7 cellular contexts compared by ENCODE assay signal in the genomic region with DNA sequence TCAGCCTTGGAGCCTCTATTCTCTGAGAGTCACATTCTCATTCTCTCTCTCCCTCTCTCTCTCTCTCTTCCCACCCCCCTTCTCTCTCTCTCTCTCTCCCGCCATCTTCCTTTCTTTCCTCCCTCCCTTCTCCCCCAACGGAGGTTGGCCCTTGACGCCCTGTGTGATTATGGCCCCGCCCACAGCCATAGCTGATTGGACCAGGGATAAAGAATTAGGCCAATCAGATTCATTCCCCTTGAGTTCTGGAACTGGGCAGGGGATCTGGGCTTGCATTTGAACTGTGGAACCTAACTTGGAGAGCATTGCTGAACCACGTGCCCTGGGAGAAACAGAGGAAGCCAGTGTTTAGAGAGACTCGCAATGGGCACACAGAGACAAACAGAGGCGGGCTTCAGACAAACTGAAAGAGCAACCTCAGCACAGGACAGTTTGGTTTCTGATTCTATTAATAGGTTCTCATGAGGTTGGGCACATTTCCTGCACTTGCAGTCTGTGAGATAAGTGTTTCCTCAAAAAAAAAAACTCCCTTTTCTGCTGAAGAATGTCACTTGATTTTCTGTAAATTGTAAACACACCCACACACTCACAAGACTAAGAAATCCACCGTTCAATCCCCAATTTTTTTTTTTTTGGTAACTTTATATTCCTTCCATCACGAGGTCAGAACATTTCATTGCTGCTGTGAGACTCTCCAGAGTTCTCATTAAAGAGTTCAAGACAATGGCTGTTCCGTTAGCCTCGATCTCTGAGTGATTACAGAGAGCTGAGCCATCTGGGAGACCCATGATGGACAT. TPM values are rescaled to one million over a fixed set of nuclear protein-coding genes. Genes with fewer than 3 reads are reported as not detected.
DNase-seq lines count a peak whose midpoint lies in the region; ATAC-seq, FAIRE-seq and TF ChIP-seq lines count a peak whose summit lies in the region.

No MANE protein-coding gene starts in this region.

- peak overlapping the region; percentile 68 for H3K4me3 Mint-ChIP-seq in activated T-cell treated with anti-CD3 and anti-CD28 coated beads, Interleukin-2, amount 50 U/mL, for 24 hours

- no peak for FAIRE-seq in pancreas (lab: Jason Lieb, UNC)

- H3K36me3 Mint-ChIP-seq in activated T-cell treated with anti-CD3 and anti-CD28 coated beads, Interleukin-2, amount 50 U/mL, for 24 hours (ENCODE audit: low read depth) = no peaks in the 10 kb centered on the region

- peak; percentile 75 for ATAC-seq in GM18858 (IDR thresholded peaks at IDR 0.05; ENCODE audit: unreplicated experiment)
- ATAC-seq in HG02798 (IDR thresholded peaks at IDR 0.05; ENCODE audit: poor library complexity, unreplicated experiment) = peak; percentile 80
- peak; percentile 42 to 72 (median 66) for ATAC-seq in pancreas

- DNase-seq in NOMO-1 treated with dmso at 0.1 percent for 144 hours (lab: John Stamatoyannopoulos, UW; ENCODE audit: unreplicated experiment) (peak; percentile 85), fibroblast of pulmonary artery (ENCODE audit: low read depth) (peak; percentile 62), pancreas (peak; percentile 46 to 76 (median 57)), tibial nerve (ENCODE audit: low spot score in 2 of 2) (peak; percentile 80 to 82)
- peak; percentile 87 for DNase-seq in activated T-cell treated with anti-CD3 and anti-CD28 coated beads, Interleukin-2, amount 50 U/mL, for 24 hours

- WGBS in pancreas, 2 donors = 37 to 38% methylated on average over 10 to 11 of the region's 11 CpGs
- WGBS in tibial nerve, 2 donors = 6 to 9% methylated on average over 11 of the region's 11 CpGs

- H3K4me3 ChIP-seq in fibroblast of pulmonary artery (replicated peaks; ENCODE audit: low read depth, low read length) (no peak overlapping the region), pancreas (no peak overlapping the region), tibial nerve (peak overlapping the region in 2 of 4 donors; percentile 21)

- intact Hi-C loops in pancreas (cut with DNase I) = no loop called here

- H3K27ac ChIP-seq in pancreas = peak overlapping the region in 2 of 4 donors; percentile 48 to 67
- H3K27ac ChIP-seq in tibial nerve = peak overlapping the region; percentile 70 to 93 (median 86)

- H3K27me3 ChIP-seq in pancreas (no peaks in the 10 kb centered on the region), tibial nerve (no peaks in the 10 kb centered on the region)

- peak; percentile 64 to 87 for TF ChIP-seq EP300 in tibial nerve (IDR thresholded peaks at IDR 0.05)

- peaks cover 3% of the 10 kb centered on the region for H3K9me3 Mint-ChIP-seq in activated T-cell treated with anti-CD3 and anti-CD28 coated beads, Interleukin-2, amount 50 U/mL, for 24 hours

- H3K27me3 Mint-ChIP-seq in activated T-cell treated with anti-CD3 and anti-CD28 coated beads, Interleukin-2, amount 50 U/mL, for 24 hours = no peaks in the 10 kb centered on the region

- H3K36me3 ChIP-seq in pancreas (no peaks in the 10 kb centered on the region), tibial nerve (no peaks in the 10 kb centered on the region)

- H3K27ac Mint-ChIP-seq in activated T-cell treated with anti-CD3 and anti-CD28 coated beads, Interleukin-2, amount 50 U/mL, for 24 hours = peak overlapping the region; percentile 95

- no peaks in the 10 kb centered on the region for H3K9me3 ChIP-seq in pancreas
- H3K9me3 ChIP-seq in tibial nerve = no peaks in the 10 kb centered on the region

- peaks cover 72% of the 10 kb centered on the region for H3K4me1 Mint-ChIP-seq in activated T-cell treated with anti-CD3 and anti-CD28 coated beads, Interleukin-2, amount 50 U/mL, for 24 hours (ENCODE audit: low read depth)

- H3K4me1 ChIP-seq in pancreas (peaks cover 0 to 9% (median 0%) of the 10 kb centered on the region in 3 donors), tibial nerve (peaks cover 0 to 55% (median 22%) of the 10 kb centered on the region in 4 donors)

- no peak for TF ChIP-seq CTCF in fibroblast of pulmonary artery (IDR thresholded peaks at IDR 0.05; ENCODE audit: low read length, missing control alignments)
- TF ChIP-seq CTCF in pancreas (IDR thresholded peaks at IDR 0.05) = no peak
- TF ChIP-seq CTCF in tibial nerve (IDR thresholded peaks at IDR 0.05) = peak in 1 of 5 experiments; percentile 9

- peak in 1 of 2 donors; percentile 54 for TF ChIP-seq POLR2A in tibial nerve (IDR thresholded peaks at IDR 0.05)

RNA-seq across cellular contexts. Expression of a gene that starts 3.6 kb away (rescaled TPM):
- 1 to 10 TPM in 5 of 6 donors, under 1 TPM in 1; 0.93 to 8.8 (median 1.7) TPM for total RNA-seq in pancreas
- 1 to 10 TPM in 1 of 2 donors, under 1 TPM in 1; 0.77 to 1.2 TPM for polyA plus RNA-seq in pancreas
- 10 to 100 TPM in 2 of 4 donors, 1 to 10 TPM in 2; 5.2 to 13.8 (median 9.5) TPM for total RNA-seq in tibial nerve
